Comparison of ENCODE assay signal across 8 cellular contexts in genomic region chr10:96556003-96556402, GRCh38. TPM values are rescaled to one million over a fixed set of nuclear protein-coding genes. Genes with fewer than 3 reads are reported as not detected.
DNase-seq lines count a peak whose midpoint lies in the region; ATAC-seq and TF ChIP-seq lines count a peak whose summit lies in the region.

No MANE protein-coding gene starts in this region.

- ATAC-seq in heart left ventricle (no peak), Right ventricle myocardium inferior (no peak), GM18505 (IDR thresholded peaks at IDR 0.05; ENCODE audit: unreplicated experiment) (no peak), GM19463 (IDR thresholded peaks at IDR 0.05; ENCODE audit: unreplicated experiment) (no peak)

- DNase-seq in heart left ventricle, result no peak
- no peak for DNase-seq in Right ventricle myocardium inferior (ENCODE audit: missing footprints)
- DNase-seq in RPMI7951 (ENCODE audit: low read depth), result peak; percentile 2
- peak; percentile 11 for DNase-seq in fibroblast of the aortic adventitia (ENCODE audit: low read depth)
- no peak for DNase-seq in transverse colon
- DNase-seq in activated CD4-positive, alpha-beta T cell treated with anti-CD3 and anti-CD28 coated beads for 48 hours, result no peak

- intact Hi-C loops in heart left ventricle (cut with DNase I) (loop anchor here in 3 of 10 donors (1.0 to 10.0 kb wide), 4 partner anchors 159 to 179 kb away; no protein-coding TSS in a partner anchor), Right ventricle myocardium inferior (cut with DNase I) (loop anchor here (5.0 kb wide), 2 partner anchors 159 to 179 kb away; no protein-coding TSS in a partner anchor), transverse colon (cut with DNase I; ENCODE audit: low total_unique reads) (no loop called here)

- TF ChIP-seq CTCF in heart left ventricle (IDR thresholded peaks at IDR 0.05) (peak; percentile 13 to 63 (median 46)), fibroblast of the aortic adventitia (IDR thresholded peaks at IDR 0.05; ENCODE audit: insufficient read depth, low read length) (peak; percentile 34), transverse colon (IDR thresholded peaks at IDR 0.05) (no peak)

- no peaks in the 10 kb centered on the region for H3K9me3 ChIP-seq in heart left ventricle
- H3K9me3 ChIP-seq in transverse colon, result no peaks in the 10 kb centered on the region

- H3K27me3 ChIP-seq in heart left ventricle, result no peaks in the 10 kb centered on the region
- no peaks in the 10 kb centered on the region for H3K27me3 ChIP-seq in transverse colon

- H3K4me3 ChIP-seq in heart left ventricle (no peak overlapping the region), fibroblast of the aortic adventitia (ENCODE audit: low read depth, low read length) (no peak overlapping the region), transverse colon (no peak overlapping the region)

- H3K4me1 ChIP-seq in heart left ventricle, result peaks cover 0 to 5% (median 0%) of the 10 kb centered on the region in 12 donors
- H3K4me1 ChIP-seq in transverse colon, result peaks cover 0 to 6% (median 3%) of the 10 kb centered on the region in 4 donors

- H3K27ac ChIP-seq in heart left ventricle (no peak overlapping the region), transverse colon (no peak overlapping the region)

- H3K36me3 ChIP-seq in heart left ventricle, result peaks cover 0 to 82% (median 66%) of the 10 kb centered on the region in 9 donors
- H3K36me3 ChIP-seq in transverse colon, result peaks cover 0 to 57% (median 15%) of the 10 kb centered on the region in 4 donors

- in situ Hi-C loops in transverse colon (cut with MboI; ENCODE audit: low pct_ligation_motif_present in 1 of 4, low pct_unique_long_range_greater_than_20kb in 1 of 4, low sequenced_read_pairs in 3 of 4), result no loop called here

- TF ChIP-seq EP300 in transverse colon (IDR thresholded peaks at IDR 0.05; ENCODE audit: low read depth), result no peak

- whole genome bisulfite sequencing in heart left ventricle, 4 donors, result 35 to 58% (median 48%) methylated on average over 1 of the region's 1 CpG
- WGBS in transverse colon (ENCODE audit: low coverage in 1 of 2), 2 donors, result 50 to 57% methylated on average over 1 of the region's 1 CpG

- no peak for TF ChIP-seq POLR2A in heart left ventricle (IDR thresholded peaks at IDR 0.05)
- no peak for TF ChIP-seq POLR2A in GM18505 (IDR thresholded peaks at IDR 0.05; ENCODE audit: borderline replicate concordance, extremely low read depth, insufficient read depth, insufficient read length)
- TF ChIP-seq POLR2A in transverse colon (IDR thresholded peaks at IDR 0.05), result no peak

RNA-seq across cellular contexts. Expression of gene TM9SF3, which starts 30.8 kb away (rescaled TPM):
- total RNA-seq in heart left ventricle (10 to 100 TPM; 35.1 to 75.6 (median 67.4) TPM), Right ventricle myocardium inferior (65.9 TPM), fibroblast of the aortic adventitia (ENCODE audit: low replicate concordance) (73.8 and 120 TPM in 2 replicates), transverse colon (100 to 1,000 TPM in 1 of 4 donors, 10 to 100 TPM in 3; 34.4 to 133 (median 77.3) TPM)
- polyA plus RNA-seq in heart left ventricle, result 10 to 100 TPM; 14.9 to 51.0 TPM
- total RNA-seq in RPMI7951 (2014; rRNA removed; shearing (Covaris generic)), result 56.9 and 59.5 TPM in 2 replicates

RNA-seq across cellular contexts. Expression of gene TLL2, which starts 42.3 kb away (rescaled TPM):
- total RNA-seq in heart left ventricle, result 1 to 10 TPM; 1.8 to 8.6 (median 3.6) TPM
- polyA plus RNA-seq in heart left ventricle, result 1 to 10 TPM; 4.6 to 5.4 TPM
- total RNA-seq in Right ventricle myocardium inferior, result 10.8 TPM
- under 0.01 TPM in 1 of 2 replicates, not detected in the other for total RNA-seq in RPMI7951 (2014; rRNA removed; shearing (Covaris generic))
- under 0.01 TPM in 2 replicates for total RNA-seq in fibroblast of the aortic adventitia (ENCODE audit: low replicate concordance)
- total RNA-seq in transverse colon, result under 1 TPM in 2 of 4 donors, not detected in 2; 0.32 to 0.96 TPM

Comparison
In these comparisons a context has a peak if more than half of its experiments do, and no peak if none do; other contexts are left out.
1. DNase-seq: peak in RPMI7951 (single experiment) and fibroblast of the aortic adventitia (single experiment); none in heart left ventricle (0 of 5), Right ventricle myocardium inferior (single experiment), transverse colon (single experiment) and activated CD4-positive, alpha-beta T cell treated with anti-CD3 and anti-CD28 coated beads for 48 hours (single experiment).
2. CTCF ChIP-seq: peak in heart left ventricle (12 of 12) and fibroblast of the aortic adventitia (single experiment); none in transverse colon (0 of 5).